ENCODE assay signal across 8 cellular contexts in genomic region chr12:42538203-42538602, GRCh38.
"Had no signal": no experiment of that assay in that cellular context is flagged by ENCODE, and none has a peak within 500 bp of the region (broad histone marks: within the 10 kb centered on the region; RNA-seq: fewer than 3 reads in every experiment).

No MANE protein-coding gene starts in this region.

- DNase-seq: GM23248, GOT3, H9, HCEC 1CT, KBM-7 had no signal

- H2AFZ ChIP-seq: GM23248 had no signal

- FAIRE-seq: H54, HTR-8/SVneo had no signal

- H3K27ac ChIP-seq: KMS-11 had no signal

- H3K4me2 ChIP-seq: KMS-11 had no signal

- H3K4me3 ChIP-seq: GM23248 had no signal

- H3K9ac ChIP-seq: GM23248, KMS-11 had no signal
